3 cellular contexts compared by ENCODE assay signal in the genomic region with DNA sequence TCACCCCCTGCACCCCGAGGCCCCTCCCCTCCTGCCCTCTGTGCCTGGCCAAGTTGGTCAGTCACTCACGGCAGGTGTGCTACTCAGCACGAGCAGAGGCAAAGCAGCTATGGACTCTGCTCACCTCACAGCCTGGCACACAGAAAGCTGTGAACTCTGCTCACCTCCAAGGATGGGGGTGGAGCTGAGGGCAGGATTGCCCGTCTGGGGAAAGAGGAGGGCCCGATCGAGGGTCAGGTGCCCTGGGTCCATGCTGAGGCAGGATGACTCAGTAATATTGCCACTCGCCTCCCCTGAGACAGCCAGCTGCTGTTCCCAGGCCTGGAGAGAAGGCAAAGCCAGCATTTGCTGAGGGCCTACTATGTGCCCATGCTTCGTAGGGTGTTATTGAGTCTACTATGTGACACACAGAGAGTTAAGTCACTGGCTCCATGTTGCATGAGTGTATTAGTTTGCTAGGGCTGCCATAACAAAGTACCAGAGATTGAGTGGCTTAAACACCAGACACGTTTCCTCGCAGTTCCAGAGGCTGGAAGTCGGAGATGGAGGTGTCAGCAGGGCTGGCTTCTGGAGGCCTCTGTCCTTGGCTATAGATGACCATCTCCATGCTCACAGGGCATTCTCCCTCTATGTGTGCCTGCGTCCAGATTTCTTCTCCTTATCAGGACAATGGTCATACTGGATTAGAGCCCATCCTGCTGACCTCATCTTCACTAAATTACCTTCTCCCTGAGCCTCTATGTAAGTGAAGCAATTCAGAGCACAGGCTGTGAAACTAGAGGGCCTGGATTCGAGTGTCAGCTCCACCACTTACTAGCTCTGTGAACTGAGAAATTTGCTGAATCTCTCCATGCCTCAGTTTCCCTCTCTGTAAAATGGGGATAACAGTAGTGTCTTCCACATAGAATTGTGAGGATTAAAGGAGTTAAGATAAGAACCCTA.
TF ChIP-seq lines count a peak whose summit lies in the region.

No MANE protein-coding gene starts in this region.

TF ChIP-seq in HEK293, 187 proteins besides CTCF, POLR2A, EP300 and RAD21:
- TF ChIP-seq, protein P1, sequence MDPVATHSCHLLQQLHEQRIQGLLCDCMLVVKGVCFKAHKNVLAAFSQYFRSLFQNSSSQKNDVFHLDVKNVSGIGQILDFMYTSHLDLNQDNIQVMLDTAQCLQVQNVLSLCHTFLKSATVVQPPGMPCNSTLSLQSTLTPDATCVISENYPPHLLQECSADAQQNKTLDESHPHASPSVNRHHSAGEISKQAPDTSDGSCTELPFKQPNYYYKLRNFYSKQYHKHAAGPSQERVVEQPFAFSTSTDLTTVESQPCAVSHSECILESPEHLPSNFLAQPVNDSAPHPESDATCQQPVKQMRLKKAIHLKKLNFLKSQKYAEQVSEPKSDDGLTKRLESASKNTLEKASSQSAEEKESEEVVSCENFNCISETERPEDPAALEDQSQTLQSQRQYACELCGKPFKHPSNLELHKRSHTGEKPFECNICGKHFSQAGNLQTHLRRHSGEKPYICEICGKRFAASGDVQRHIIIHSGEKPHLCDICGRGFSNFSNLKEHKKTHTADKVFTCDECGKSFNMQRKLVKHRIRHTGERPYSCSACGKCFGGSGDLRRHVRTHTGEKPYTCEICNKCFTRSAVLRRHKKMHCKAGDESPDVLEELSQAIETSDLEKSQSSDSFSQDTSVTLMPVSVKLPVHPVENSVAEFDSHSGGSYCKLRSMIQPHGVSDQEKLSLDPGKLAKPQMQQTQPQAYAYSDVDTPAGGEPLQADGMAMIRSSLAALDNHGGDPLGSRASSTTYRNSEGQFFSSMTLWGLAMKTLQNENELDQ (tag by site-specific recombination; IDR thresholded peaks at IDR 0.05; ENCODE audit: low read depth) = no peak
- TF ChIP-seq ZNF548 (tag by site-specific recombination; IDR thresholded peaks at IDR 0.05) (peak; percentile 92), KLF8 (tag by site-specific recombination; IDR thresholded peaks at IDR 0.05) (no peak)

TF ChIP-seq in SK-N-SH, 30 proteins besides CTCF, POLR2A, EP300 and RAD21:
- TF ChIP-seq, protein P2, sequence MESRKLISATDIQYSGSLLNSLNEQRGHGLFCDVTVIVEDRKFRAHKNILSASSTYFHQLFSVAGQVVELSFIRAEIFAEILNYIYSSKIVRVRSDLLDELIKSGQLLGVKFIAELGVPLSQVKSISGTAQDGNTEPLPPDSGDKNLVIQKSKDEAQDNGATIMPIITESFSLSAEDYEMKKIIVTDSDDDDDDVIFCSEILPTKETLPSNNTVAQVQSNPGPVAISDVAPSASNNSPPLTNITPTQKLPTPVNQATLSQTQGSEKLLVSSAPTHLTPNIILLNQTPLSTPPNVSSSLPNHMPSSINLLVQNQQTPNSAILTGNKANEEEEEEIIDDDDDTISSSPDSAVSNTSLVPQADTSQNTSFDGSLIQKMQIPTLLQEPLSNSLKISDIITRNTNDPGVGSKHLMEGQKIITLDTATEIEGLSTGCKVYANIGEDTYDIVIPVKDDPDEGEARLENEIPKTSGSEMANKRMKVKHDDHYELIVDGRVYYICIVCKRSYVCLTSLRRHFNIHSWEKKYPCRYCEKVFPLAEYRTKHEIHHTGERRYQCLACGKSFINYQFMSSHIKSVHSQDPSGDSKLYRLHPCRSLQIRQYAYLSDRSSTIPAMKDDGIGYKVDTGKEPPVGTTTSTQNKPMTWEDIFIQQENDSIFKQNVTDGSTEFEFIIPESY (IDR thresholded peaks at IDR 0.05; ENCODE audit: borderline replicate concordance, low read depth) = no peak
- TF ChIP-seq RFX5 (IDR thresholded peaks at IDR 0.05; ENCODE audit: low read length) (no peak), GABPA (IDR thresholded peaks at IDR 0.05; ENCODE audit: low read depth) (no peak), TCF12 (IDR thresholded peaks at IDR 0.05) (no peak), NFIC (IDR thresholded peaks at IDR 0.05; ENCODE audit: borderline replicate concordance) (no peak), RCOR1 (IDR thresholded peaks at IDR 0.05; ENCODE audit: low read length) (no peak), JUND (IDR thresholded peaks at IDR 0.05) (no peak), SIN3A (IDR thresholded peaks at IDR 0.05; ENCODE audit: borderline replicate concordance, low read depth, low read length) (no peak), POLR2AphosphoS5 (IDR thresholded peaks at IDR 0.05; ENCODE audit: low read depth, low read length) (no peak), NRF1 (IDR thresholded peaks at IDR 0.05; ENCODE audit: low read depth, low read length) (no peak), GATA2 (CRISPR knock-in tag; IDR thresholded peaks at IDR 0.05) (no peak), TAF1 (IDR thresholded peaks at IDR 0.05; ENCODE audit: borderline replicate concordance, low read depth, low read length) (no peak), FOXJ3 (CRISPR knock-in tag; IDR thresholded peaks at IDR 0.05) (no peak), MXI1 (IDR thresholded peaks at IDR 0.05; ENCODE audit: low read depth, low read length) (no peak), SMC3 (IDR thresholded peaks at IDR 0.05; ENCODE audit: low read depth, low read length) (no peak), ELF1 (IDR thresholded peaks at IDR 0.05) (no peak), FOSL2 (IDR thresholded peaks at IDR 0.05; ENCODE audit: borderline replicate concordance, low read depth) (no peak)
- TF ChIP-seq, protein P3, sequence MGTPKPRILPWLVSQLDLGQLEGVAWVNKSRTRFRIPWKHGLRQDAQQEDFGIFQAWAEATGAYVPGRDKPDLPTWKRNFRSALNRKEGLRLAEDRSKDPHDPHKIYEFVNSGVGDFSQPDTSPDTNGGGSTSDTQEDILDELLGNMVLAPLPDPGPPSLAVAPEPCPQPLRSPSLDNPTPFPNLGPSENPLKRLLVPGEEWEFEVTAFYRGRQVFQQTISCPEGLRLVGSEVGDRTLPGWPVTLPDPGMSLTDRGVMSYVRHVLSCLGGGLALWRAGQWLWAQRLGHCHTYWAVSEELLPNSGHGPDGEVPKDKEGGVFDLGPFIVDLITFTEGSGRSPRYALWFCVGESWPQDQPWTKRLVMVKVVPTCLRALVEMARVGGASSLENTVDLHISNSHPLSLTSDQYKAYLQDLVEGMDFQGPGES (IDR thresholded peaks at IDR 0.05; ENCODE audit: low read depth, low read length) = no peak
- TF ChIP-seq, protein P4, sequence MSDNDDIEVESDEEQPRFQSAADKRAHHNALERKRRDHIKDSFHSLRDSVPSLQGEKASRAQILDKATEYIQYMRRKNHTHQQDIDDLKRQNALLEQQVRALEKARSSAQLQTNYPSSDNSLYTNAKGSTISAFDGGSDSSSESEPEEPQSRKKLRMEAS (IDR thresholded peaks at IDR 0.05; ENCODE audit: low read depth) = no peak
- TF ChIP-seq, protein P5, sequence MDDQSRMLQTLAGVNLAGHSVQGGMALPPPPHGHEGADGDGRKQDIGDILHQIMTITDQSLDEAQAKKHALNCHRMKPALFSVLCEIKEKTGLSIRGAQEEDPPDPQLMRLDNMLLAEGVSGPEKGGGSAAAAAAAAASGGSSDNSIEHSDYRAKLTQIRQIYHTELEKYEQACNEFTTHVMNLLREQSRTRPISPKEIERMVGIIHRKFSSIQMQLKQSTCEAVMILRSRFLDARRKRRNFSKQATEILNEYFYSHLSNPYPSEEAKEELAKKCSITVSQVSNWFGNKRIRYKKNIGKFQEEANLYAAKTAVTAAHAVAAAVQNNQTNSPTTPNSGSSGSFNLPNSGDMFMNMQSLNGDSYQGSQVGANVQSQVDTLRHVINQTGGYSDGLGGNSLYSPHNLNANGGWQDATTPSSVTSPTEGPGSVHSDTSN (IDR thresholded peaks at IDR 0.05) = no peak

TF ChIP-seq in GM23338, 12 proteins besides CTCF, POLR2A, EP300 and RAD21:
- TF ChIP-seq, protein P6, sequence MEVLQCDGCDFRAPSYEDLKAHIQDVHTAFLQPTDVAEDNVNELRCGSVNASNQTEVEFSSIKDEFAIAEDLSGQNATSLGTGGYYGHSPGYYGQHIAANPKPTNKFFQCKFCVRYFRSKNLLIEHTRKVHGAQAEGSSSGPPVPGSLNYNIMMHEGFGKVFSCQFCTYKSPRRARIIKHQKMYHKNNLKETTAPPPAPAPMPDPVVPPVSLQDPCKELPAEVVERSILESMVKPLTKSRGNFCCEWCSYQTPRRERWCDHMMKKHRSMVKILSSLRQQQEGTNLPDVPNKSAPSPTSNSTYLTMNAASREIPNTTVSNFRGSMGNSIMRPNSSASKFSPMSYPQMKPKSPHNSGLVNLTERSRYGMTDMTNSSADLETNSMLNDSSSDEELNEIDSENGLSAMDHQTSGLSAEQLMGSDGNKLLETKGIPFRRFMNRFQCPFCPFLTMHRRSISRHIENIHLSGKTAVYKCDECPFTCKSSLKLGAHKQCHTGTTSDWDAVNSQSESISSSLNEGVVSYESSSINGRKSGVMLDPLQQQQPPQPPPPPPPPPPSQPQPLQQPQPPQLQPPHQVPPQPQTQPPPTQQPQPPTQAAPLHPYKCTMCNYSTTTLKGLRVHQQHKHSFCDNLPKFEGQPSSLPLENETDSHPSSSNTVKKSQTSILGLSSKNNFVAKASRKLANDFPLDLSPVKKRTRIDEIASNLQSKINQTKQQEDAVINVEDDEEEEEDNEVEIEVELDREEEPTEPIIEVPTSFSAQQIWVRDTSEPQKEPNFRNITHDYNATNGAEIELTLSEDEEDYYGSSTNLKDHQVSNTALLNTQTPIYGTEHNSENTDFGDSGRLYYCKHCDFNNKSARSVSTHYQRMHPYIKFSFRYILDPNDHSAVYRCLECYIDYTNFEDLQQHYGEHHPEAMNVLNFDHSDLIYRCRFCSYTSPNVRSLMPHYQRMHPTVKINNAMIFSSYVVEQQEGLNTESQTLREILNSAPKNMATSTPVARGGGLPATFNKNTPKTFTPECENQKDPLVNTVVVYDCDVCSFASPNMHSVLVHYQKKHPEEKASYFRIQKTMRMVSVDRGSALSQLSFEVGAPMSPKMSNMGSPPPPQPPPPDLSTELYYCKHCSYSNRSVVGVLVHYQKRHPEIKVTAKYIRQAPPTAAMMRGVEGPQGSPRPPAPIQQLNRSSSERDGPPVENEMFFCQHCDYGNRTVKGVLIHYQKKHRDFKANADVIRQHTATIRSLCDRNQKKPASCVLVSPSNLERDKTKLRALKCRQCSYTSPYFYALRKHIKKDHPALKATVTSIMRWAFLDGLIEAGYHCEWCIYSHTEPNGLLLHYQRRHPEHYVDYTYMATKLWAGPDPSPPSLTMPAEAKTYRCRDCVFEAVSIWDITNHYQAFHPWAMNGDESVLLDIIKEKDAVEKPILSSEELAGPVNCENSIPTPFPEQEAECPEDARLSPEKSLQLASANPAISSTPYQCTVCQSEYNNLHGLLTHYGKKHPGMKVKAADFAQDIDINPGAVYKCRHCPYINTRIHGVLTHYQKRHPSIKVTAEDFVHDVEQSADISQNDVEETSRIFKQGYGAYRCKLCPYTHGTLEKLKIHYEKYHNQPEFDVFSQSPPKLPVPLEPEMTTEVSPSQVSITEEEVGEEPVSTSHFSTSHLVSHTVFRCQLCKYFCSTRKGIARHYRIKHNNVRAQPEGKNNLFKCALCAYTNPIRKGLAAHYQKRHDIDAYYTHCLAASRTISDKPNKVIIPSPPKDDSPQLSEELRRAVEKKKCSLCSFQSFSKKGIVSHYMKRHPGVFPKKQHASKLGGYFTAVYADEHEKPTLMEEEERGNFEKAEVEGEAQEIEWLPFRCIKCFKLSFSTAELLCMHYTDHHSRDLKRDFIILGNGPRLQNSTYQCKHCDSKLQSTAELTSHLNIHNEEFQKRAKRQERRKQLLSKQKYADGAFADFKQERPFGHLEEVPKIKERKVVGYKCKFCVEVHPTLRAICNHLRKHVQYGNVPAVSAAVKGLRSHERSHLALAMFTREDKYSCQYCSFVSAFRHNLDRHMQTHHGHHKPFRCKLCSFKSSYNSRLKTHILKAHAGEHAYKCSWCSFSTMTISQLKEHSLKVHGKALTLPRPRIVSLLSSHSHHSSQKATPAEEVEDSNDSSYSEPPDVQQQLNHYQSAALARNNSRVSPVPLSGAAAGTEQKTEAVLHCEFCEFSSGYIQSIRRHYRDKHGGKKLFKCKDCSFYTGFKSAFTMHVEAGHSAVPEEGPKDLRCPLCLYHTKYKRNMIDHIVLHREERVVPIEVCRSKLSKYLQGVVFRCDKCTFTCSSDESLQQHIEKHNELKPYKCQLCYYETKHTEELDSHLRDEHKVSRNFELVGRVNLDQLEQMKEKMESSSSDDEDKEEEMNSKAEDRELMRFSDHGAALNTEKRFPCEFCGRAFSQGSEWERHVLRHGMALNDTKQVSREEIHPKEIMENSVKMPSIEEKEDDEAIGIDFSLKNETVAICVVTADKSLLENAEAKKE (CRISPR knock-in tag; IDR thresholded peaks at IDR 0.05) = no peak
- TF ChIP-seq ZNF114 (CRISPR knock-in tag; IDR thresholded peaks at IDR 0.05) (no peak), CREB1 (CRISPR knock-in tag; IDR thresholded peaks at IDR 0.05; ENCODE audit: low read depth) (no peak)
